In the genomic region with DNA sequence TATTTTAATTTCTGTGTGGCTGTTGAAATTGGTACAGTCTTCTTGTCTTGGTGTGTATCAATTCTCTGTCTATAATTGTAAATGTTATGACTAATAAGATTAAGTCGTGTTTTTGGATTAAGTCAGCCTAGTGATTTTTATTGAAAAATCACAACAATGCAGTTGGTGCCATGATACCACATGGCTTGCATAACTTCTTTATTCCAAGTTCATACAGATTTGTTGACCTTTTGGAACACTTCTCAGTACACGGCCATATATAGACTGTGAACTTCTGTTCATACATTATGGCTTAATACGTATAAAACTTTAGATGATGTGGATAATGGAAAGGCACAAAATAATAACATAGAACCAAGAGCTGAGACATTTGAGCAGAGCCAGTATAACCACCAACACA, we compare ENCODE assay signal across 25 cellular contexts.
"Had no signal": no experiment of that assay in that cellular context is flagged by ENCODE, and none has a peak within 500 bp of the region (broad histone marks: within the 10 kb centered on the region; RNA-seq: fewer than 3 reads in every experiment).

No MANE protein-coding gene starts in this region.

- H3K27me3 Mint-ChIP-seq: activated CD4-positive, alpha-beta T cell treated with anti-CD3 and anti-CD28 coated beads, Interleukin-2, amount 10 ng/mL, durations not matched to agents 24 days and 14 days; activated CD8-positive, alpha-beta T cell treated with anti-CD3 and anti-CD28 coated beads for 36 hours had no signal

- DNase-seq: activated CD4-positive, alpha-beta T cell treated with anti-CD3 and anti-CD28 coated beads, Interleukin-2, amount 10 ng/mL, durations not matched to agents 24 days and 14 days; activated CD4-positive, alpha-beta T cell treated with anti-CD3 and anti-CD28 coated beads, Interleukin-2, amount 50 U/mL, for 4 hours; activated CD8-positive, alpha-beta T cell treated with anti-CD3 and anti-CD28 coated beads for 36 hours; activated gamma-delta T cell treated with Interleukin-2 at 50 U/mL for 16 hours; activated naive CD4-positive, alpha-beta T cell treated with anti-CD3 and anti-CD28 coated beads for 36 hours; activated T-cell treated with anti-CD3 and anti-CD28 coated beads, Interleukin-2, amount 50 U/mL, for 1 hour; adrenal gland; body of pancreas; NCI-H1092 treated with DMSO at 0.1 percent for 48 hours; NCI-H146; NCI-H187 treated with DMSO at 0.1 percent for 48 hours; NCI-H226; NCI-H446 treated with DMSO at 0.1 percent for 48 hours; NCI-H524; NCI-H82; SHP77 treated with DMSO at 0.1 percent for 48 hours; SK-N-SH had no signal

- H3K9ac ChIP-seq: SK-N-SH had no signal

- H3K9me3 ChIP-seq: adrenal gland, SJSA1, SK-N-SH had no signal

- H3K4me1 Mint-ChIP-seq: activated CD4-positive, alpha-beta T cell treated with anti-CD3 and anti-CD28 coated beads, Interleukin-2, amount 10 ng/mL, durations not matched to agents 24 days and 14 days had no signal

- H3K4me2 ChIP-seq: SK-N-SH had no signal

- H3K27ac ChIP-seq: adrenal gland, body of pancreas, breast epithelium, SJSA1 had no signal

- H3K36me3 ChIP-seq: adrenal gland, breast epithelium, SJSA1 had no signal

- H3K36me3 Mint-ChIP-seq: activated naive CD4-positive, alpha-beta T cell treated with anti-CD3 and anti-CD28 coated beads, Interleukin-2, amount 50 U/mL, for 72 hours had no signal

- ATAC-seq: activated CD8-positive, alpha-beta T cell treated with anti-CD3 and anti-CD28 coated beads for 36 hours; activated naive CD4-positive, alpha-beta T cell treated with anti-CD3 and anti-CD28 coated beads, Interleukin-2, amount 50 U/mL, for 72 hours; body of pancreas; K562; Panc1 had no signal

- H3K4me3 ChIP-seq: adrenal gland, body of pancreas, breast epithelium, K562, SJSA1 had no signal

- H3K4me3 Mint-ChIP-seq: activated CD4-positive, alpha-beta T cell treated with anti-CD3 and anti-CD28 coated beads, Interleukin-2, amount 10 ng/mL, durations not matched to agents 24 days and 14 days; activated CD8-positive, alpha-beta T cell treated with anti-CD3 and anti-CD28 coated beads for 36 hours; activated naive CD4-positive, alpha-beta T cell treated with anti-CD3 and anti-CD28 coated beads for 36 hours; T-helper 1 cell treated with Interleukin-12 subunit alpha and Interleukin-12 subunit beta and Interleukin-4 antibody, amounts not matched to agents 30 μg/mL and 1 μg/mL, for 36 hours; T-helper 2 cell treated with Interferon-gamma antibody and Interleukin-4, amounts not matched to agents 5 μg/mL and 100 μg/mL, for 36 hours had no signal

- H3K27me3 ChIP-seq: adrenal gland, body of pancreas, breast epithelium, SJSA1 had no signal

- H3K27ac Mint-ChIP-seq: activated CD4-positive, alpha-beta T cell treated with anti-CD3 and anti-CD28 coated beads, Interleukin-2, amount 10 ng/mL, durations not matched to agents 24 days and 14 days; activated CD8-positive, alpha-beta T cell treated with anti-CD3 and anti-CD28 coated beads for 36 hours; activated naive CD4-positive, alpha-beta T cell treated with anti-CD3 and anti-CD28 coated beads for 36 hours; activated naive CD4-positive, alpha-beta T cell treated with anti-CD3 and anti-CD28 coated beads, Interleukin-2, amount 50 U/mL, for 72 hours; activated T-helper 2 cell treated with anti-CD3 and anti-CD28 coated beads, Interferon-gamma antibody, Interleukin-2, Interleukin-4, amounts not matched to agents 10 μg/mL and 5 μg/mL and 100 μg/mL, durations not matched to agents 14 hours and 24 hours and 36 hours; T-helper 1 cell treated with Interleukin-12 subunit alpha and Interleukin-12 subunit beta and Interleukin-4 antibody, amounts not matched to agents 30 μg/mL and 1 μg/mL, for 36 hours; T-helper 2 cell treated with Interferon-gamma antibody and Interleukin-4, amounts not matched to agents 5 μg/mL and 100 μg/mL, for 36 hours had no signal

- H3K4me1 ChIP-seq: adrenal gland, body of pancreas, breast epithelium, SJSA1 had no signal
